In the genomic region with DNA sequence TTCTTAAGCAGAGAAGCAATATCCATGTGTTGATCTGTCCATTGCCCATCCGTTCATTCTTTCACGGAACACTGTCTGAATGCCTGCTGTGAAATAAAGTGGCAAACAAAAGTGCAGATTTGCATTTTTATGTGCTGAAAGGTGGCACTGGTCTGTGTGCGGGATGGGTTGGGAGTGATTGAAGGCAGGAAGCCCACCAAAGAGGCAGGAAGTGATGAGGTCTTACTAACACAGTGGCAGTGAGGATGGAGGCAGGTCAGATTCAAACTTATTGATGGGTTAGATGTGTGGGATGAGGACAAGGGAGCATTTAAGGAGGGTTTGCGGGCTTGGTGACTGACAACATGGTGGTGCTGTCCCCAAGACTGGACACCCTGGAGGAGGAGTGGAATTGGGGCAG, we compare ENCODE assay signal across 21 cellular contexts. TPM values are rescaled to one million over a fixed set of nuclear protein-coding genes. Genes with fewer than 3 reads are reported as not detected.
DNase-seq lines count a peak whose midpoint lies in the region; ATAC-seq, FAIRE-seq and TF ChIP-seq lines count a peak whose summit lies in the region.
"Had no signal": no experiment of that assay in that cellular context is flagged by ENCODE, and none has a peak within 500 bp of the region (broad histone marks: within the 10 kb centered on the region; RNA-seq: fewer than 3 reads in every experiment).

No MANE protein-coding gene starts in this region.

- no peaks in the 10 kb centered on the region for H3K9me3 ChIP-seq in CD8-positive, alpha-beta T cell (ENCODE audit: low read length)
- H3K9me3 ChIP-seq in kidney (ENCODE audit: control insufficient read depth in 1 of 2, low read length in 2 of 2): no peaks in the 10 kb centered on the region
- H3K9me3 ChIP-seq: Caco-2 had no signal

- no peak overlapping the region for H3K4me3 ChIP-seq in CD8-positive, alpha-beta T cell (ENCODE audit: low read depth, low read length)
- no peak overlapping the region for H3K4me3 ChIP-seq in kidney (ENCODE audit: low read length in 2 of 2)
- H3K4me3 ChIP-seq: PC-9 had no signal

- no peaks in the 10 kb centered on the region for H3K27me3 ChIP-seq in CD8-positive, alpha-beta T cell (ENCODE audit: insufficient read depth, low read length)

- no peak overlapping the region for H3K4me3 Mint-ChIP-seq in CD8-positive, alpha-beta T cell
- H3K4me3 Mint-ChIP-seq in T-cell: no peak overlapping the region
- no peak overlapping the region for H3K4me3 Mint-ChIP-seq in activated naive CD4-positive, alpha-beta T cell treated with anti-CD3 and anti-CD28 coated beads, Interleukin-2, amount 10 ng/mL, durations not matched to agents 7 days and 5 days
- H3K4me3 Mint-ChIP-seq: HFFc6 had no signal

- H3K27ac ChIP-seq in CD8-positive, alpha-beta T cell (ENCODE audit: low read depth, low read length): no peak overlapping the region
- no peak overlapping the region for H3K27ac ChIP-seq in kidney (ENCODE audit: low read depth in 2 of 2, low read length in 2 of 2)
- H3K27ac ChIP-seq in substantia nigra (ENCODE audit: low read depth, low read length, poor library complexity, severe bottlenecking): peak overlapping the region; percentile 97

- no peaks in the 10 kb centered on the region for H3K9me3 Mint-ChIP-seq in CD8-positive, alpha-beta T cell
- no peaks in the 10 kb centered on the region for H3K9me3 Mint-ChIP-seq in T-cell
- H3K9me3 Mint-ChIP-seq in activated naive CD4-positive, alpha-beta T cell treated with anti-CD3 and anti-CD28 coated beads, Interleukin-2, amount 10 ng/mL, durations not matched to agents 7 days and 5 days: no peaks in the 10 kb centered on the region
- H3K9me3 Mint-ChIP-seq: HFFc6 had no signal

- H3K36me3 ChIP-seq in CD8-positive, alpha-beta T cell (ENCODE audit: insufficient read depth, low read length): no peaks in the 10 kb centered on the region
- H3K36me3 ChIP-seq in kidney (ENCODE audit: control insufficient read depth in 1 of 2, insufficient read depth in 2 of 2, low read length in 2 of 2): peaks cover 4 to 10% of the 10 kb centered on the region in 2 donors

- no peak for TF ChIP-seq CTCF in CD8-positive, alpha-beta T cell (IDR thresholded peaks at IDR 0.05)
- TF ChIP-seq CTCF in kidney (IDR thresholded peaks at IDR 0.05; ENCODE audit: borderline replicate concordance, extremely low read depth, insufficient read depth): no peak

- POLR2A ChIA-PET in CD8-positive, alpha-beta T cell (lab: Charles Lee): no interaction called here
- POLR2A ChIA-PET in T-cell (lab: Charles Lee): interaction anchor here in 1 of 2 donors (0.7 kb wide), 1 partner anchor 496 kb away, joined by 3 read pairs; no protein-coding TSS in a partner anchor

- no peak for FAIRE-seq in kidney (lab: Jason Lieb, UNC)
- FAIRE-seq: GM19239, H54 had no signal

- peaks cover 10% of the 10 kb centered on the region for H3K4me1 ChIP-seq in CD8-positive, alpha-beta T cell (ENCODE audit: insufficient read depth, low read length)
- peaks cover 21 to 24% of the 10 kb centered on the region in 2 donors for H3K4me1 ChIP-seq in kidney (ENCODE audit: control insufficient read depth in 1 of 2, insufficient read depth in 1 of 2, low read depth in 1 of 2, low read length in 2 of 2)

- peaks cover 14% of the 10 kb centered on the region for H3K4me1 Mint-ChIP-seq in CD8-positive, alpha-beta T cell (ENCODE audit: low read depth)
- H3K4me1 Mint-ChIP-seq in T-cell: peaks cover 0 to 14% (median 14%) of the 10 kb centered on the region in 3 donors
- no peaks in the 10 kb centered on the region for H3K4me1 Mint-ChIP-seq in activated naive CD4-positive, alpha-beta T cell treated with anti-CD3 and anti-CD28 coated beads, Interleukin-2, amount 10 ng/mL, durations not matched to agents 7 days and 5 days

- intact Hi-C loops in CD8-positive, alpha-beta T cell (cut with DNase I, micrococcal nuclease): no loop called here
- intact Hi-C loops in kidney (cut with DNase I): no loop called here

- no peak for ATAC-seq in CD8-positive, alpha-beta T cell
- ATAC-seq in T-cell (replicated peaks in 1 of 4): peak in 3 of 4 experiments; percentile 43 to 52 (median 48)

- peak overlapping the region; percentile 62 for H3K27ac Mint-ChIP-seq in CD8-positive, alpha-beta T cell
- no peak overlapping the region for H3K27ac Mint-ChIP-seq in T-cell
- no peak overlapping the region for H3K27ac Mint-ChIP-seq in activated naive CD4-positive, alpha-beta T cell treated with anti-CD3 and anti-CD28 coated beads, Interleukin-2, amount 10 ng/mL, durations not matched to agents 7 days and 5 days
- H3K27ac Mint-ChIP-seq: HFFc6 had no signal

- H3K27me3 Mint-ChIP-seq in CD8-positive, alpha-beta T cell (ENCODE audit: low read depth): no peaks in the 10 kb centered on the region
- H3K27me3 Mint-ChIP-seq in T-cell: peaks cover 5 to 10% of the 10 kb centered on the region in 2 donors
- peaks cover 21% of the 10 kb centered on the region for H3K27me3 Mint-ChIP-seq in activated naive CD4-positive, alpha-beta T cell treated with anti-CD3 and anti-CD28 coated beads, Interleukin-2, amount 10 ng/mL, durations not matched to agents 7 days and 5 days

- no peak for DNase-seq in CD8-positive, alpha-beta T cell
- DNase-seq in T-cell (no peak), kidney (peak; percentile 6), substantia nigra (lab: John Stamatoyannopoulos, UW) (no peak), dedifferentiated amniotic fluid mesenchymal stem cell (ENCODE audit: extremely low spot score) (no peak), 8988T (no peak)
- DNase-seq in activated naive CD4-positive, alpha-beta T cell treated with anti-CD3 and anti-CD28 coated beads, Interleukin-2, amount 10 ng/mL, durations not matched to agents 7 days and 5 days: no peak
- DNase-seq: ACHN, AML-193, Caco-2, DMS153, HFFc6, KG1, NCI-H1048, NCI-H146, NCI-H2081 treated with DMSO at 0.1 percent for 48 hours, NCI-H510A treated with DMSO at 0.1 percent for 48 hours, NCI-H82, PC-9 had no signal

- CTCF ChIA-PET in CD8-positive, alpha-beta T cell (lab: Charles Lee): interaction anchor here (1.1 kb wide), 1 partner anchor 9 kb away, joined by 3 read pairs; no protein-coding TSS in a partner anchor
- CTCF ChIA-PET in T-cell (lab: Charles Lee): no interaction called here
- CTCF ChIA-PET in activated naive CD4-positive, alpha-beta T cell treated with anti-CD3 and anti-CD28 coated beads, Interleukin-2, amount 10 ng/mL, durations not matched to agents 7 days and 5 days (lab: Charles Lee): interaction anchor here (1.3 kb wide), 1 partner anchor 9 kb away, joined by 3 read pairs; no protein-coding TSS in a partner anchor

- no peak overlapping the region for H3K9ac ChIP-seq in kidney (ENCODE audit: low read length in 2 of 2)

- H3K36me3 Mint-ChIP-seq in CD8-positive, alpha-beta T cell: no peaks in the 10 kb centered on the region
- H3K36me3 Mint-ChIP-seq in T-cell: no peaks in the 10 kb centered on the region
- no peaks in the 10 kb centered on the region for H3K36me3 Mint-ChIP-seq in activated naive CD4-positive, alpha-beta T cell treated with anti-CD3 and anti-CD28 coated beads, Interleukin-2, amount 10 ng/mL, durations not matched to agents 7 days and 5 days

RNA-seq across cellular contexts. Expression of a gene that starts 8.3 kb away (rescaled TPM):
- total RNA-seq in CD8-positive, alpha-beta T cell: under 1 TPM in 1 of 2 experiments, not detected in 1; 0.11 TPM
- total RNA-seq in T-cell (1 to 10 TPM in 3 of 5 donors, under 1 TPM in 2; 0.07 to 2.6 (median 1.9) TPM), kidney (197 TPM)
- polyA plus RNA-seq in kidney (ENCODE audit: insufficient read depth, low read depth, low replicate concordance): 39.5 TPM

Comparison
In these comparisons a context has a peak if more than half of its experiments do, and no peak if none do; other contexts are left out.
1. RNA of a gene that starts 8.3 kb away (total RNA-seq): 197 TPM in kidney (single experiment); 0.07 to 2.6 TPM in T-cell and 0.11 TPM in CD8-positive, alpha-beta T cell; every median in the first group is over 10 times any median in the second.
2. CTCF ChIA-PET loops: an anchor here in CD8-positive, alpha-beta T cell (1.1 kb wide) and activated naive CD4-positive, alpha-beta T cell treated with anti-CD3 and anti-CD28 coated beads, Interleukin-2, amount 10 ng/mL, durations not matched to agents 7 days and 5 days (1.3 kb wide); none called in T-cell.